Comparison of ENCODE assay signal across 24 cellular contexts in genomic region chr7:70890147-70890969, GRCh38.
"Had no signal": no experiment of that assay in that cellular context is flagged by ENCODE, and none has a peak within 500 bp of the region (broad histone marks: within the 10 kb centered on the region; RNA-seq: fewer than 3 reads in every experiment).

No MANE protein-coding gene starts in this region.

- H3K9me3 ChIP-seq: Peyer's patch, SJCRH30, SK-N-SH had no signal

- DNase-seq: activated CD4-positive, alpha-beta memory T cell treated with anti-CD3 and anti-CD28 coated beads for 36 hours; activated CD4-positive, alpha-beta T cell treated with anti-CD3 and anti-CD28 coated beads, Interleukin-2, amount 10 ng/mL, durations not matched to agents 7 days and 5 days; activated CD4-positive, CD25-positive, alpha-beta regulatory T cell; activated CD8-positive, alpha-beta memory T cell treated with anti-CD3 and anti-CD28 coated beads for 24 hours; activated gamma-delta T cell; activated naive CD4-positive, alpha-beta T cell treated with anti-CD3 and anti-CD28 coated beads for 36 hours; activated T-cell treated with anti-CD3 and anti-CD28 coated beads, Interleukin-2, amount 50 U/mL, for 48 hours; amygdala; MM.1S; NCI-H1105 treated with DMSO at 0.1 percent for 48 hours; NCI-H1436 treated with DMSO at 0.1 percent for 48 hours; NCI-H187; NCI-H2081; NCI-H446; NCI-H524; Peyer's patch; Right ventricle myocardium superior; SJCRH30; SK-N-SH; T-helper 1 cell had no signal

- H3K4me1 ChIP-seq: Peyer's patch, SJCRH30 had no signal

- FAIRE-seq: astrocyte had no signal

- H3K9ac ChIP-seq: SK-N-SH had no signal

- H3K27ac ChIP-seq: Peyer's patch, RWPE1, SJCRH30, VCaP had no signal

- H3K4me2 ChIP-seq: SK-N-SH had no signal

- ATAC-seq: activated T-helper 17 cell treated with anti-CD3 and anti-CD28 coated beads, Interleukin-2, amount 50 U/mL, for 72 hours had no signal

- H3K36me3 ChIP-seq: Peyer's patch, SJCRH30 had no signal

- H3K4me3 ChIP-seq: Peyer's patch, SJCRH30 had no signal

- H3K27me3 ChIP-seq: Peyer's patch had no signal
